In genomic region chr2:215617060-215617824, GRCh38 we compare ENCODE assay signal across 1 cellular context.
TF ChIP-seq lines count a peak whose summit lies in the region.

No MANE protein-coding gene starts in this region.

TF ChIP-seq in HepG2, 621 proteins besides CTCF, POLR2A, EP300 and RAD21 (continued from another document and continues in another):
- TF ChIP-seq ZNF484 (CRISPR knock-in tag; IDR thresholded peaks at IDR 0.05; ENCODE audit: borderline replicate concordance, low read depth) (no peak), ZNF362 (CRISPR knock-in tag; IDR thresholded peaks at IDR 0.05; ENCODE audit: borderline replicate concordance) (peak; percentile 94; the same call in 1 of the 2 replicates), NFKB2 (CRISPR knock-in tag; IDR thresholded peaks at IDR 0.05; ENCODE audit: borderline replicate concordance) (no peak), GZF1 (CRISPR knock-in tag; IDR thresholded peaks at IDR 0.05) (no peak), MTA1 (CRISPR knock-in tag; IDR thresholded peaks at IDR 0.05; ENCODE audit: borderline replicate concordance) (no peak; the same call in 1 of the 2 replicates), SNRNP70 (IDR thresholded peaks at IDR 0.05; ENCODE audit: low read depth, low read length) (no peak), CCDC6 (CRISPR knock-in tag; IDR thresholded peaks at IDR 0.05) (peak; percentile 70; the same call in 1 of the 2 replicates), ZNF574 (CRISPR knock-in tag; IDR thresholded peaks at IDR 0.05) (peak; percentile 40; the same call in 1 of the 2 replicates), ZNF746 (CRISPR knock-in tag; IDR thresholded peaks at IDR 0.05) (peak; percentile 86; the same call in 1 of the 2 replicates), ZNF607 (CRISPR knock-in tag; IDR thresholded peaks at IDR 0.05; ENCODE audit: borderline replicate concordance) (no peak), JUNB (CRISPR knock-in tag; IDR thresholded peaks at IDR 0.05; ENCODE audit: borderline replicate concordance) (no peak; the same call in 1 of the 2 replicates), ZNF451 (CRISPR knock-in tag; IDR thresholded peaks at IDR 0.05) (no peak), HOXA7 (CRISPR knock-in tag; IDR thresholded peaks at IDR 0.05) (no peak), LBX2 (CRISPR knock-in tag; IDR thresholded peaks at IDR 0.05; ENCODE audit: borderline replicate concordance) (no peak), ZSCAN5A (CRISPR knock-in tag; IDR thresholded peaks at IDR 0.05; ENCODE audit: borderline replicate concordance) (peak; percentile 95; the same call in 1 of the 2 replicates), HMG20B (CRISPR knock-in tag; conservative IDR thresholded peaks at IDR 0.05) (peak; percentile 88), ZSCAN22 (CRISPR knock-in tag; IDR thresholded peaks at IDR 0.05) (0 out of 2 replicates have a peak, but pooled peaks have one; percentile 39), FOXK2 (IDR thresholded peaks at IDR 0.05) (peak; percentile 87; the same call in 1 of the 2 replicates), YEATS2 (CRISPR knock-in tag; IDR thresholded peaks at IDR 0.05; ENCODE audit: borderline replicate concordance) (no peak), TFAP4 (IDR thresholded peaks at IDR 0.05; ENCODE audit: borderline replicate concordance, low read depth) (peak; percentile 95), PAXIP1 (CRISPR knock-in tag; conservative IDR thresholded peaks at IDR 0.05) (peak; percentile 98), RFXANK (CRISPR knock-in tag; IDR thresholded peaks at IDR 0.05) (peak; percentile 55; the same call in 1 of the 2 replicates), ZFP41 (CRISPR knock-in tag; IDR thresholded peaks at IDR 0.05; ENCODE audit: borderline replicate concordance) (0 out of 2 replicates have a peak, but pooled peaks have one; percentile 30), ZNF274 (CRISPR knock-in tag; IDR thresholded peaks at IDR 0.05) (no peak), UBTF (CRISPR knock-in tag; IDR thresholded peaks at IDR 0.05) (0 out of 2 replicates have a peak, but pooled peaks have one; percentile 39), PCBP2 (optimal IDR thresholded peaks at IDR 0.05; ENCODE audit: low read depth, low read length, poor library complexity, severe bottlenecking) (no peak), ZNF235 (CRISPR knock-in tag; IDR thresholded peaks at IDR 0.05; ENCODE audit: borderline replicate concordance) (no peak), ZNF33A (CRISPR knock-in tag; IDR thresholded peaks at IDR 0.05; ENCODE audit: borderline replicate concordance) (no peak), U2AF2 (IDR thresholded peaks at IDR 0.05; ENCODE audit: low read depth, low read length) (no peak), ZNF558 (CRISPR knock-in tag; IDR thresholded peaks at IDR 0.05; ENCODE audit: borderline replicate concordance) (0 out of 2 replicates have a peak, but pooled peaks have one; percentile 29), MIER2 (CRISPR knock-in tag; IDR thresholded peaks at IDR 0.05) (0 out of 2 replicates have a peak, but pooled peaks have one; percentile 70), ZFP36 (IDR thresholded peaks at IDR 0.05; ENCODE audit: borderline replicate concordance, low read depth, low read length, partially characterized antibody) (no peak), SMAD9 (CRISPR knock-in tag; IDR thresholded peaks at IDR 0.05) (no peak), SATB2 (CRISPR knock-in tag; IDR thresholded peaks at IDR 0.05) (peak; percentile 68), KLF6 (CRISPR knock-in tag; IDR thresholded peaks at IDR 0.05) (no peak), NBN (conservative IDR thresholded peaks at IDR 0.05) (no peak), ZBTB1 (CRISPR knock-in tag; IDR thresholded peaks at IDR 0.05; ENCODE audit: borderline replicate concordance) (no peak), ATF7-NPFF (CRISPR knock-in tag; IDR thresholded peaks at IDR 0.05; ENCODE audit: low read depth) (0 out of 2 replicates have a peak, but pooled peaks have one; percentile 35), ZNF138 (CRISPR knock-in tag; IDR thresholded peaks at IDR 0.05; ENCODE audit: low read depth) (no peak), ZNF709 (CRISPR knock-in tag; IDR thresholded peaks at IDR 0.05) (peak; percentile 59; the same call in 1 of the 2 replicates), YY1 (IDR thresholded peaks at IDR 0.05; ENCODE audit: insufficient read depth, insufficient replicate concordance, low read depth, low read length) (peak; percentile 27), ZNF589 (CRISPR knock-in tag; conservative IDR thresholded peaks at IDR 0.05) (no peak), MED8 (CRISPR knock-in tag; IDR thresholded peaks at IDR 0.05; ENCODE audit: insufficient replicate concordance) (peak; percentile 98), GRHL1 (CRISPR knock-in tag; conservative IDR thresholded peaks at IDR 0.05) (no peak), NFE2L1 (CRISPR knock-in tag; IDR thresholded peaks at IDR 0.05; ENCODE audit: borderline replicate concordance) (no peak), ZBTB25 (CRISPR knock-in tag; IDR thresholded peaks at IDR 0.05) (peak; percentile 80), RNF2 (conservative IDR thresholded peaks at IDR 0.05; ENCODE audit: low read depth) (no peak), YEATS4 (CRISPR knock-in tag; IDR thresholded peaks at IDR 0.05; ENCODE audit: borderline replicate concordance) (peak; percentile 70), ZNF768 (CRISPR knock-in tag; IDR thresholded peaks at IDR 0.05) (no peak), ZNF713 (CRISPR knock-in tag; IDR thresholded peaks at IDR 0.05) (peak; percentile 46; the same call in 1 of the 2 replicates), ETV6 (CRISPR knock-in tag; conservative IDR thresholded peaks at IDR 0.05) (peak; percentile 98), NR2C2 (CRISPR knock-in tag; IDR thresholded peaks at IDR 0.05; ENCODE audit: borderline replicate concordance) (peak; percentile 41; the same call in 1 of the 2 replicates), ZNF33B (CRISPR knock-in tag; IDR thresholded peaks at IDR 0.05) (no peak), ZNF230 (CRISPR knock-in tag; IDR thresholded peaks at IDR 0.05) (0 out of 2 replicates have a peak, but pooled peaks have one; percentile 60), SALL2 (CRISPR knock-in tag; IDR thresholded peaks at IDR 0.05) (no peak; the same call in 1 of the 2 replicates), ZNF282 (IDR thresholded peaks at IDR 0.05; ENCODE audit: partially characterized antibody) (no peak)
